Comparison of ENCODE assay signal across 1 cellular context in the genomic region with DNA sequence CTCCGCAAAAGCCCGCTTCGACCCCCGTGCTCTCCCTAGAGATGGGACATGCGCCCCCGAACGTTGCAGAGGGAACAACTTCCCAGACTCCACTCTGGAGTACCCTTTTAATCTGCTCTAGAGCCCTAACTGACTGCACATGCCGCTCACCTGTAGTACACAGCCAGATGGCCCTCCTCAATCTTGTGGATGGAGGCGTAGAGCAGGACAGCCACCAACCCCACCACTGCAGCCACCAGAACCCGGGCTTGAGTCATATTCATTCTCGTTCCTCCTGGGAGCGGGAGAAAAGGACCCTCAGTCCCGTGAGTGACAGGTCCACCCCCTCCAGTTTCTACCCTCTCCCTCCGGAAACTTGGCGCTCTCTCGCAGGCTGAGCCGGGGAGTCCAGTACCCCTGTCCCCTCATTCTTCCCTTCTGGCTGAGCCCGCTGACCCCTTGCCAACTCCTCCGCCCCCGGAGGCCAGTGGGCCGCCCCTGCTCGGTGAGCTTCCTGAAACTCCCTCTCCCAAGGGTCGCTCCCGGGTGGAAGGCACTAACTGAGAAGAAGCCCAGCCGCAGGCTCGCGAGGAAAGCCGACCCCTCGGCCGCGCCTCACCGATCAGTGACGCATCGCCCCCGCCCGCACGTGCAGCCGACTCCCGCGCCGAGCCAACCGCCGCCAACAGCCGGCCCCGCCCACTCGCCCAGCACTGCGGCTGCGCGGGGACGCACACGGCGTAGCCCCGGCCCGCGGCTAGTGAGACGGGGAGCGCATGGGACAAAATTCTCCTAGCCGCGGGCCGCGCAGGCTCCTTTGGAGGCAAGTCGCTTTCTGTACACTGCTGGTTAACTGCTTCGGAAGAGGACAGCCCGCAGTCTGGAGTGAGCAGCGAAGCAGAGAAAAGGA.
TF ChIP-seq lines count a peak whose summit lies in the region.

A gene (minus strand): TSS at position 666 of the 889 bp plus-strand sequence. CDS start 403 bp downstream, at position 263.

TF ChIP-seq in GM23338, 12 proteins besides CTCF, POLR2A, EP300 and RAD21:
- TF ChIP-seq ZNF114 (CRISPR knock-in tag; IDR thresholded peaks at IDR 0.05) = no peak
- no peak for TF ChIP-seq JUNB (IDR thresholded peaks at IDR 0.05; ENCODE audit: unreplicated experiment)
- TF ChIP-seq, protein P1, sequence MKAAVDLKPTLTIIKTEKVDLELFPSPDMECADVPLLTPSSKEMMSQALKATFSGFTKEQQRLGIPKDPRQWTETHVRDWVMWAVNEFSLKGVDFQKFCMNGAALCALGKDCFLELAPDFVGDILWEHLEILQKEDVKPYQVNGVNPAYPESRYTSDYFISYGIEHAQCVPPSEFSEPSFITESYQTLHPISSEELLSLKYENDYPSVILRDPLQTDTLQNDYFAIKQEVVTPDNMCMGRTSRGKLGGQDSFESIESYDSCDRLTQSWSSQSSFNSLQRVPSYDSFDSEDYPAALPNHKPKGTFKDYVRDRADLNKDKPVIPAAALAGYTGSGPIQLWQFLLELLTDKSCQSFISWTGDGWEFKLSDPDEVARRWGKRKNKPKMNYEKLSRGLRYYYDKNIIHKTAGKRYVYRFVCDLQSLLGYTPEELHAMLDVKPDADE (IDR thresholded peaks at IDR 0.05) = 0 out of 2 replicates have a peak, but pooled peaks have one; percentile 48
- peak; percentile 81 for TF ChIP-seq POLR2AphosphoS5 (IDR thresholded peaks at IDR 0.05; ENCODE audit: low read depth)
- TF ChIP-seq, protein P2, sequence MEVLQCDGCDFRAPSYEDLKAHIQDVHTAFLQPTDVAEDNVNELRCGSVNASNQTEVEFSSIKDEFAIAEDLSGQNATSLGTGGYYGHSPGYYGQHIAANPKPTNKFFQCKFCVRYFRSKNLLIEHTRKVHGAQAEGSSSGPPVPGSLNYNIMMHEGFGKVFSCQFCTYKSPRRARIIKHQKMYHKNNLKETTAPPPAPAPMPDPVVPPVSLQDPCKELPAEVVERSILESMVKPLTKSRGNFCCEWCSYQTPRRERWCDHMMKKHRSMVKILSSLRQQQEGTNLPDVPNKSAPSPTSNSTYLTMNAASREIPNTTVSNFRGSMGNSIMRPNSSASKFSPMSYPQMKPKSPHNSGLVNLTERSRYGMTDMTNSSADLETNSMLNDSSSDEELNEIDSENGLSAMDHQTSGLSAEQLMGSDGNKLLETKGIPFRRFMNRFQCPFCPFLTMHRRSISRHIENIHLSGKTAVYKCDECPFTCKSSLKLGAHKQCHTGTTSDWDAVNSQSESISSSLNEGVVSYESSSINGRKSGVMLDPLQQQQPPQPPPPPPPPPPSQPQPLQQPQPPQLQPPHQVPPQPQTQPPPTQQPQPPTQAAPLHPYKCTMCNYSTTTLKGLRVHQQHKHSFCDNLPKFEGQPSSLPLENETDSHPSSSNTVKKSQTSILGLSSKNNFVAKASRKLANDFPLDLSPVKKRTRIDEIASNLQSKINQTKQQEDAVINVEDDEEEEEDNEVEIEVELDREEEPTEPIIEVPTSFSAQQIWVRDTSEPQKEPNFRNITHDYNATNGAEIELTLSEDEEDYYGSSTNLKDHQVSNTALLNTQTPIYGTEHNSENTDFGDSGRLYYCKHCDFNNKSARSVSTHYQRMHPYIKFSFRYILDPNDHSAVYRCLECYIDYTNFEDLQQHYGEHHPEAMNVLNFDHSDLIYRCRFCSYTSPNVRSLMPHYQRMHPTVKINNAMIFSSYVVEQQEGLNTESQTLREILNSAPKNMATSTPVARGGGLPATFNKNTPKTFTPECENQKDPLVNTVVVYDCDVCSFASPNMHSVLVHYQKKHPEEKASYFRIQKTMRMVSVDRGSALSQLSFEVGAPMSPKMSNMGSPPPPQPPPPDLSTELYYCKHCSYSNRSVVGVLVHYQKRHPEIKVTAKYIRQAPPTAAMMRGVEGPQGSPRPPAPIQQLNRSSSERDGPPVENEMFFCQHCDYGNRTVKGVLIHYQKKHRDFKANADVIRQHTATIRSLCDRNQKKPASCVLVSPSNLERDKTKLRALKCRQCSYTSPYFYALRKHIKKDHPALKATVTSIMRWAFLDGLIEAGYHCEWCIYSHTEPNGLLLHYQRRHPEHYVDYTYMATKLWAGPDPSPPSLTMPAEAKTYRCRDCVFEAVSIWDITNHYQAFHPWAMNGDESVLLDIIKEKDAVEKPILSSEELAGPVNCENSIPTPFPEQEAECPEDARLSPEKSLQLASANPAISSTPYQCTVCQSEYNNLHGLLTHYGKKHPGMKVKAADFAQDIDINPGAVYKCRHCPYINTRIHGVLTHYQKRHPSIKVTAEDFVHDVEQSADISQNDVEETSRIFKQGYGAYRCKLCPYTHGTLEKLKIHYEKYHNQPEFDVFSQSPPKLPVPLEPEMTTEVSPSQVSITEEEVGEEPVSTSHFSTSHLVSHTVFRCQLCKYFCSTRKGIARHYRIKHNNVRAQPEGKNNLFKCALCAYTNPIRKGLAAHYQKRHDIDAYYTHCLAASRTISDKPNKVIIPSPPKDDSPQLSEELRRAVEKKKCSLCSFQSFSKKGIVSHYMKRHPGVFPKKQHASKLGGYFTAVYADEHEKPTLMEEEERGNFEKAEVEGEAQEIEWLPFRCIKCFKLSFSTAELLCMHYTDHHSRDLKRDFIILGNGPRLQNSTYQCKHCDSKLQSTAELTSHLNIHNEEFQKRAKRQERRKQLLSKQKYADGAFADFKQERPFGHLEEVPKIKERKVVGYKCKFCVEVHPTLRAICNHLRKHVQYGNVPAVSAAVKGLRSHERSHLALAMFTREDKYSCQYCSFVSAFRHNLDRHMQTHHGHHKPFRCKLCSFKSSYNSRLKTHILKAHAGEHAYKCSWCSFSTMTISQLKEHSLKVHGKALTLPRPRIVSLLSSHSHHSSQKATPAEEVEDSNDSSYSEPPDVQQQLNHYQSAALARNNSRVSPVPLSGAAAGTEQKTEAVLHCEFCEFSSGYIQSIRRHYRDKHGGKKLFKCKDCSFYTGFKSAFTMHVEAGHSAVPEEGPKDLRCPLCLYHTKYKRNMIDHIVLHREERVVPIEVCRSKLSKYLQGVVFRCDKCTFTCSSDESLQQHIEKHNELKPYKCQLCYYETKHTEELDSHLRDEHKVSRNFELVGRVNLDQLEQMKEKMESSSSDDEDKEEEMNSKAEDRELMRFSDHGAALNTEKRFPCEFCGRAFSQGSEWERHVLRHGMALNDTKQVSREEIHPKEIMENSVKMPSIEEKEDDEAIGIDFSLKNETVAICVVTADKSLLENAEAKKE (CRISPR knock-in tag; IDR thresholded peaks at IDR 0.05) = no peak
- no peak for TF ChIP-seq ZNF331 (CRISPR knock-in tag; IDR thresholded peaks at IDR 0.05; ENCODE audit: low read depth)
- TF ChIP-seq EZH2 (IDR thresholded peaks at IDR 0.05; ENCODE audit: low read depth, unreplicated experiment) = no peak
- TF ChIP-seq CREB1 (CRISPR knock-in tag; IDR thresholded peaks at IDR 0.05; ENCODE audit: low read depth) = peak; percentile 81
